Comparison of ENCODE assay signal across 8 cellular contexts in the genomic region with DNA sequence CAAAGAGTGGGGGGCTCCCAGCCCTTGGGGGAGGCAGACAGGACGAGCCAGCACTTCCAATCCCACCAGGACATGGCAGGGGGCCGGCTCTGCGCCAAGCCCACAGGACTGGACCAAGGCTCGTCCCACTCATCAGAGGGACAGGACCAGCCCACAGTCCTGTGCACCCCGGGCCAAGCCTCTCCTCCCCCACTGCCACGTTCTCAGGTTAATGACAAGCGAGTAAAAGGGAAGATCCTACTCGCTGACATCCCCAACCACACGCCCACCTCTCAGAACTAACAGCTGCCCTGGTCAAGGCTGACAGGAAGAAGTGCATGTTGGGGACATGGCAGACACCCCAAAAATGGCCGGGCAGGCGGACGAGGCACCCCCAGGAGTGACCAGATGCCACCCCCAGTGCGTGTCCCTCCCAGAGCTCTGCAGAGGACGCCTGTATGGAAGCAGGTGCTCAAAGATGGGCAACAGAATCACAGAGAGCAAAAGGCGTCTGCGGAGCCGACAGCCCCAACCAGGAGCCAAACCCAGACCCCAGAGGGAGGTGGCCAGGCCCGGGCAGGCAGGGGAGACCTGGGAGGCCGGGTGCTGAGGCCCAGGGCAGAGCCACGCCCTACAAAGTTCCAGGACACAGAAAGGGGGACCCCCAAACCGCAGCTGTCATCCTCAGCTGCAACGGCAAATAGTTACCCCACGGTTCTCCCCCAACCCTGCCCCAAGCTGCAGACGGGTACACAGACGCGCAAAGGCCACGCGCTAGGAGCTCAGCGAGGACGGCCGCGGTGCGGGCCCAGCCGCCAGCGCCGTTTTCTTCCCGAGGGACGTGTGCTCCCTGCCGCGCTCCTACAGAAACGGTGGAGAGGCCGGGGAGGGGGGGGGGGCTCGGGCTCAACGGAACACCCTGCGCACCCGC. TPM values are rescaled to one million over a fixed set of nuclear protein-coding genes. Genes with fewer than 3 reads are reported as not detected.
DNase-seq lines count a peak whose midpoint lies in the region; ATAC-seq and TF ChIP-seq lines count a peak whose summit lies in the region.

No MANE protein-coding gene starts in this region.

- H3K36me3 ChIP-seq in left ventricle myocardium inferior (no peaks in the 10 kb centered on the region), sigmoid colon (peaks cover 0 to 6% (median 0%) of the 10 kb centered on the region in 4 donors)

- ATAC-seq in esophagus mucosa (no peak), GM18870 (IDR thresholded peaks at IDR 0.05; ENCODE audit: unreplicated experiment) (no peak)

- no peak for TF ChIP-seq EP300 in sigmoid colon (IDR thresholded peaks at IDR 0.05)

- no peaks in the 10 kb centered on the region for H3K27me3 ChIP-seq in left ventricle myocardium inferior (ENCODE audit: low read depth)
- H3K27me3 ChIP-seq in sigmoid colon = no peaks in the 10 kb centered on the region

- H3K4me3 Mint-ChIP-seq in IgD-negative memory B cell = peak overlapping the region; percentile 83 to 94 (median 92)
- H3K4me3 Mint-ChIP-seq in activated naive CD4-positive, alpha-beta T cell treated with anti-CD3 and anti-CD28 coated beads, Interleukin-2, amount 50 U/mL, for 24 hours = peak overlapping the region; percentile 90

- H3K27ac ChIP-seq in left ventricle myocardium inferior (replicated peaks) = peak overlapping the region; percentile 99
- H3K27ac ChIP-seq in sigmoid colon = peak overlapping the region; percentile 88 to 99 (median 98)

- peak; percentile 22 for DNase-seq in Daoy (ENCODE audit: low read depth)
- DNase-seq in left ventricle myocardium inferior = peak; percentile 19
- peak; percentile 66 for DNase-seq in sigmoid colon
- no peak for DNase-seq in Ammon's horn (ENCODE audit: low spot score)

- TF ChIP-seq CTCF in left ventricle myocardium inferior (IDR thresholded peaks at IDR 0.05; ENCODE audit: borderline replicate concordance) (no peak), sigmoid colon (IDR thresholded peaks at IDR 0.05) (no peak)

- no peak for TF ChIP-seq POLR2A in sigmoid colon (IDR thresholded peaks at IDR 0.05)

- H3K9me3 ChIP-seq in left ventricle myocardium inferior (replicated peaks) = no peaks in the 10 kb centered on the region
- no peaks in the 10 kb centered on the region for H3K9me3 ChIP-seq in sigmoid colon

- H3K9me3 Mint-ChIP-seq in IgD-negative memory B cell = no peaks in the 10 kb centered on the region
- no peaks in the 10 kb centered on the region for H3K9me3 Mint-ChIP-seq in activated naive CD4-positive, alpha-beta T cell treated with anti-CD3 and anti-CD28 coated beads, Interleukin-2, amount 50 U/mL, for 24 hours

- WGBS in sigmoid colon, 2 donors = 7 to 9% methylated on average over 46 of the region's 46 CpGs

- intact Hi-C loops in left ventricle myocardium inferior (cut with micrococcal nuclease) = no loop called here
- intact Hi-C loops in sigmoid colon (cut with DNase I) = loop anchor here (1.0 kb wide), 1 partner anchor 80 kb away; no protein-coding TSS in a partner anchor

- no peaks in the 10 kb centered on the region for H3K36me3 Mint-ChIP-seq in IgD-negative memory B cell
- peaks cover 2% of the 10 kb centered on the region for H3K36me3 Mint-ChIP-seq in activated naive CD4-positive, alpha-beta T cell treated with anti-CD3 and anti-CD28 coated beads, Interleukin-2, amount 50 U/mL, for 24 hours

- peak overlapping the region; percentile 97 for H3K4me3 ChIP-seq in left ventricle myocardium inferior
- peak overlapping the region; percentile 54 to 98 (median 84) for H3K4me3 ChIP-seq in sigmoid colon

- no peaks in the 10 kb centered on the region for H3K27me3 Mint-ChIP-seq in IgD-negative memory B cell
- no peaks in the 10 kb centered on the region for H3K27me3 Mint-ChIP-seq in activated naive CD4-positive, alpha-beta T cell treated with anti-CD3 and anti-CD28 coated beads, Interleukin-2, amount 50 U/mL, for 24 hours

- H3K4me1 ChIP-seq in left ventricle myocardium inferior (peaks cover 90% of the 10 kb centered on the region), sigmoid colon (peaks cover 0 to 75% (median 73%) of the 10 kb centered on the region in 4 donors)

- peaks cover 18 to 50% (median 38%) of the 10 kb centered on the region in 3 donors for H3K4me1 Mint-ChIP-seq in IgD-negative memory B cell
- peaks cover 70% of the 10 kb centered on the region for H3K4me1 Mint-ChIP-seq in activated naive CD4-positive, alpha-beta T cell treated with anti-CD3 and anti-CD28 coated beads, Interleukin-2, amount 50 U/mL, for 24 hours

- peak overlapping the region; percentile 85 to 98 (median 98) for H3K27ac Mint-ChIP-seq in IgD-negative memory B cell
- peak overlapping the region; percentile 93 for H3K27ac Mint-ChIP-seq in activated naive CD4-positive, alpha-beta T cell treated with anti-CD3 and anti-CD28 coated beads, Interleukin-2, amount 50 U/mL, for 24 hours

RNA-seq across cellular contexts. Expression of a gene that starts 1.8 kb away (rescaled TPM):
- total RNA-seq in Daoy (2014; rRNA removed; shearing (Covaris generic)) = 110 and 115 TPM in 2 replicates
- polyA plus RNA-seq in IgD-negative memory B cell (36.5 TPM), sigmoid colon (100 to 1,000 TPM in 1 of 3 donors, 10 to 100 TPM in 2; 67.9 to 162 (median 71.4) TPM)
- total RNA-seq in left ventricle myocardium inferior (112 TPM), sigmoid colon (100 to 1,000 TPM in 3 of 4 donors, 10 to 100 TPM in 1; 98.9 to 160 (median 129) TPM), esophagus mucosa (89.4 TPM)

RNA-seq across cellular contexts. Expression of a gene that starts 42.5 kb away (rescaled TPM):
- total RNA-seq in Daoy (2014; rRNA removed; shearing (Covaris generic)) = 68.7 and 80.6 TPM in 2 replicates
- polyA plus RNA-seq in IgD-negative memory B cell (67.1 TPM), sigmoid colon (10 to 100 TPM; 51.1 to 89.8 (median 80.0) TPM)
- total RNA-seq in left ventricle myocardium inferior (49.5 TPM), sigmoid colon (10 to 100 TPM; 44.2 to 56.2 (median 49.6) TPM), esophagus mucosa (59.4 TPM)
